1 cellular context compared by ENCODE assay signal in the genomic region with DNA sequence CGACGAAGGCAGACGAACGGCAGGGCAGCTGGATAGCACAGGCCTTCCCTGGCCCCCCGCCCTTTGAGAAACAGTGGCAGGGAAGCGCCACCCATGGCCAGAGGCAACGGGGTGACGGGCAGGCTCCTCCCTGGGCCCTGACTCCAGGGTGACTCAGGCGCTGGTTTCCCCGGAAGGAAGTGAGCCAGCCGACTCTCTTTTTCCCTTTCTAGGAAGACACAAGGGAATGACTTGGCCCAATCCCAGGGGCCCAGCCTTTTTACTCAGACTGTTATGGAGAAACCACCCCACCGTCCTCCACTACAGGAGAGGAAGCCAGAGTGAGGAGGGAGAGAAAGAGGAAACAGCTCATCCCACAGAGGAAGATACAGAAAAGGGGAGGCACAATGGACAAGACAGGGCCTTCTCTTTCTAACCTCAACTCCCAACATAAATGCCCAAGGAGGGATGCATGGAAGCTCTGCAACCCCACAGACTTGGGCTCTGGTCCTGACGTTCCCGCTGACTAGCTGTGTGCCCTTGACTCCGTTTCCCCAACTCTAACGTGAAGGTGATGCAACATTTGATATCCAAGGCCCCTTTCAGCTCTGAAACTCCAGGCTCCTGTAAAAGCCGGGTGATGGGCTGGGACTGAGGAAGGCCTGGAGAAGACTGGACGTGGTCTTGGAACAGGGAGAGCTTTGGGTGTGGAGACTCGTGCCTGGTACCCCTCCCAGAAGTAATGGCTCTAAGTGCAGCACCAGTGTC.
A peak's percentile ranks its signal among the peaks of the same experiment; 100 is the strongest.
TF ChIP-seq lines count a peak whose summit lies in the region.

No MANE protein-coding gene starts in this region.

TF ChIP-seq in K562, 482 proteins besides CTCF, POLR2A, EP300 and RAD21 (continued from another document and continues in another):
- TF ChIP-seq, protein P1, sequence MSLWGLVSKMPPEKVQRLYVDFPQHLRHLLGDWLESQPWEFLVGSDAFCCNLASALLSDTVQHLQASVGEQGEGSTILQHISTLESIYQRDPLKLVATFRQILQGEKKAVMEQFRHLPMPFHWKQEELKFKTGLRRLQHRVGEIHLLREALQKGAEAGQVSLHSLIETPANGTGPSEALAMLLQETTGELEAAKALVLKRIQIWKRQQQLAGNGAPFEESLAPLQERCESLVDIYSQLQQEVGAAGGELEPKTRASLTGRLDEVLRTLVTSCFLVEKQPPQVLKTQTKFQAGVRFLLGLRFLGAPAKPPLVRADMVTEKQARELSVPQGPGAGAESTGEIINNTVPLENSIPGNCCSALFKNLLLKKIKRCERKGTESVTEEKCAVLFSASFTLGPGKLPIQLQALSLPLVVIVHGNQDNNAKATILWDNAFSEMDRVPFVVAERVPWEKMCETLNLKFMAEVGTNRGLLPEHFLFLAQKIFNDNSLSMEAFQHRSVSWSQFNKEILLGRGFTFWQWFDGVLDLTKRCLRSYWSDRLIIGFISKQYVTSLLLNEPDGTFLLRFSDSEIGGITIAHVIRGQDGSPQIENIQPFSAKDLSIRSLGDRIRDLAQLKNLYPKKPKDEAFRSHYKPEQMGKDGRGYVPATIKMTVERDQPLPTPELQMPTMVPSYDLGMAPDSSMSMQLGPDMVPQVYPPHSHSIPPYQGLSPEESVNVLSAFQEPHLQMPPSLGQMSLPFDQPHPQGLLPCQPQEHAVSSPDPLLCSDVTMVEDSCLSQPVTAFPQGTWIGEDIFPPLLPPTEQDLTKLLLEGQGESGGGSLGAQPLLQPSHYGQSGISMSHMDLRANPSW (CRISPR knock-in tag; IDR thresholded peaks at IDR 0.05), result no peak
- TF ChIP-seq TAF9B (IDR thresholded peaks at IDR 0.05; ENCODE audit: partially characterized antibody), result no peak
- no peak for TF ChIP-seq TAL1 (IDR thresholded peaks at IDR 0.05)
- TF ChIP-seq ZNF23 (CRISPR knock-in tag; IDR thresholded peaks at IDR 0.05), result no peak
- no peak for TF ChIP-seq TOE1 (IDR thresholded peaks at IDR 0.05; ENCODE audit: borderline replicate concordance)
- no peak for TF ChIP-seq TOE1 (CRISPR knock-in tag; IDR thresholded peaks at IDR 0.05; ENCODE audit: borderline replicate concordance, low read depth)
- TF ChIP-seq ZNF41 (CRISPR knock-in tag; conservative IDR thresholded peaks at IDR 0.05), result no peak
- TF ChIP-seq, protein P2, sequence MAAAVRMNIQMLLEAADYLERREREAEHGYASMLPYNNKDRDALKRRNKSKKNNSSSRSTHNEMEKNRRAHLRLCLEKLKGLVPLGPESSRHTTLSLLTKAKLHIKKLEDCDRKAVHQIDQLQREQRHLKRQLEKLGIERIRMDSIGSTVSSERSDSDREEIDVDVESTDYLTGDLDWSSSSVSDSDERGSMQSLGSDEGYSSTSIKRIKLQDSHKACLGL (CRISPR knock-in tag; IDR thresholded peaks at IDR 0.05; ENCODE audit: borderline replicate concordance, poor library complexity, severe bottlenecking), result no peak
- TF ChIP-seq NFYB (IDR thresholded peaks at IDR 0.05; ENCODE audit: extremely low read depth, insufficient read length), result no peak
- peak; percentile 87; the same call in 1 of the 2 replicates for TF ChIP-seq ZNF24 (IDR thresholded peaks at IDR 0.05)
- TF ChIP-seq ETV6 (IDR thresholded peaks at IDR 0.05; ENCODE audit: borderline replicate concordance in 1 of 2, low read depth in 2 of 2, low read length in 1 of 2), result peak; percentile 54 to 71; a peak in 2 of 4 replicates
- no peak for TF ChIP-seq ETV6 (CRISPR knock-in tag; IDR thresholded peaks at IDR 0.05; ENCODE audit: borderline replicate concordance)
- TF ChIP-seq HIVEP1 (CRISPR knock-in tag; IDR thresholded peaks at IDR 0.05), result no peak
- TF ChIP-seq, protein P3, sequence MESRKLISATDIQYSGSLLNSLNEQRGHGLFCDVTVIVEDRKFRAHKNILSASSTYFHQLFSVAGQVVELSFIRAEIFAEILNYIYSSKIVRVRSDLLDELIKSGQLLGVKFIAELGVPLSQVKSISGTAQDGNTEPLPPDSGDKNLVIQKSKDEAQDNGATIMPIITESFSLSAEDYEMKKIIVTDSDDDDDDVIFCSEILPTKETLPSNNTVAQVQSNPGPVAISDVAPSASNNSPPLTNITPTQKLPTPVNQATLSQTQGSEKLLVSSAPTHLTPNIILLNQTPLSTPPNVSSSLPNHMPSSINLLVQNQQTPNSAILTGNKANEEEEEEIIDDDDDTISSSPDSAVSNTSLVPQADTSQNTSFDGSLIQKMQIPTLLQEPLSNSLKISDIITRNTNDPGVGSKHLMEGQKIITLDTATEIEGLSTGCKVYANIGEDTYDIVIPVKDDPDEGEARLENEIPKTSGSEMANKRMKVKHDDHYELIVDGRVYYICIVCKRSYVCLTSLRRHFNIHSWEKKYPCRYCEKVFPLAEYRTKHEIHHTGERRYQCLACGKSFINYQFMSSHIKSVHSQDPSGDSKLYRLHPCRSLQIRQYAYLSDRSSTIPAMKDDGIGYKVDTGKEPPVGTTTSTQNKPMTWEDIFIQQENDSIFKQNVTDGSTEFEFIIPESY (CRISPR knock-in tag; IDR thresholded peaks at IDR 0.05), result no peak
- TF ChIP-seq, protein P4, sequence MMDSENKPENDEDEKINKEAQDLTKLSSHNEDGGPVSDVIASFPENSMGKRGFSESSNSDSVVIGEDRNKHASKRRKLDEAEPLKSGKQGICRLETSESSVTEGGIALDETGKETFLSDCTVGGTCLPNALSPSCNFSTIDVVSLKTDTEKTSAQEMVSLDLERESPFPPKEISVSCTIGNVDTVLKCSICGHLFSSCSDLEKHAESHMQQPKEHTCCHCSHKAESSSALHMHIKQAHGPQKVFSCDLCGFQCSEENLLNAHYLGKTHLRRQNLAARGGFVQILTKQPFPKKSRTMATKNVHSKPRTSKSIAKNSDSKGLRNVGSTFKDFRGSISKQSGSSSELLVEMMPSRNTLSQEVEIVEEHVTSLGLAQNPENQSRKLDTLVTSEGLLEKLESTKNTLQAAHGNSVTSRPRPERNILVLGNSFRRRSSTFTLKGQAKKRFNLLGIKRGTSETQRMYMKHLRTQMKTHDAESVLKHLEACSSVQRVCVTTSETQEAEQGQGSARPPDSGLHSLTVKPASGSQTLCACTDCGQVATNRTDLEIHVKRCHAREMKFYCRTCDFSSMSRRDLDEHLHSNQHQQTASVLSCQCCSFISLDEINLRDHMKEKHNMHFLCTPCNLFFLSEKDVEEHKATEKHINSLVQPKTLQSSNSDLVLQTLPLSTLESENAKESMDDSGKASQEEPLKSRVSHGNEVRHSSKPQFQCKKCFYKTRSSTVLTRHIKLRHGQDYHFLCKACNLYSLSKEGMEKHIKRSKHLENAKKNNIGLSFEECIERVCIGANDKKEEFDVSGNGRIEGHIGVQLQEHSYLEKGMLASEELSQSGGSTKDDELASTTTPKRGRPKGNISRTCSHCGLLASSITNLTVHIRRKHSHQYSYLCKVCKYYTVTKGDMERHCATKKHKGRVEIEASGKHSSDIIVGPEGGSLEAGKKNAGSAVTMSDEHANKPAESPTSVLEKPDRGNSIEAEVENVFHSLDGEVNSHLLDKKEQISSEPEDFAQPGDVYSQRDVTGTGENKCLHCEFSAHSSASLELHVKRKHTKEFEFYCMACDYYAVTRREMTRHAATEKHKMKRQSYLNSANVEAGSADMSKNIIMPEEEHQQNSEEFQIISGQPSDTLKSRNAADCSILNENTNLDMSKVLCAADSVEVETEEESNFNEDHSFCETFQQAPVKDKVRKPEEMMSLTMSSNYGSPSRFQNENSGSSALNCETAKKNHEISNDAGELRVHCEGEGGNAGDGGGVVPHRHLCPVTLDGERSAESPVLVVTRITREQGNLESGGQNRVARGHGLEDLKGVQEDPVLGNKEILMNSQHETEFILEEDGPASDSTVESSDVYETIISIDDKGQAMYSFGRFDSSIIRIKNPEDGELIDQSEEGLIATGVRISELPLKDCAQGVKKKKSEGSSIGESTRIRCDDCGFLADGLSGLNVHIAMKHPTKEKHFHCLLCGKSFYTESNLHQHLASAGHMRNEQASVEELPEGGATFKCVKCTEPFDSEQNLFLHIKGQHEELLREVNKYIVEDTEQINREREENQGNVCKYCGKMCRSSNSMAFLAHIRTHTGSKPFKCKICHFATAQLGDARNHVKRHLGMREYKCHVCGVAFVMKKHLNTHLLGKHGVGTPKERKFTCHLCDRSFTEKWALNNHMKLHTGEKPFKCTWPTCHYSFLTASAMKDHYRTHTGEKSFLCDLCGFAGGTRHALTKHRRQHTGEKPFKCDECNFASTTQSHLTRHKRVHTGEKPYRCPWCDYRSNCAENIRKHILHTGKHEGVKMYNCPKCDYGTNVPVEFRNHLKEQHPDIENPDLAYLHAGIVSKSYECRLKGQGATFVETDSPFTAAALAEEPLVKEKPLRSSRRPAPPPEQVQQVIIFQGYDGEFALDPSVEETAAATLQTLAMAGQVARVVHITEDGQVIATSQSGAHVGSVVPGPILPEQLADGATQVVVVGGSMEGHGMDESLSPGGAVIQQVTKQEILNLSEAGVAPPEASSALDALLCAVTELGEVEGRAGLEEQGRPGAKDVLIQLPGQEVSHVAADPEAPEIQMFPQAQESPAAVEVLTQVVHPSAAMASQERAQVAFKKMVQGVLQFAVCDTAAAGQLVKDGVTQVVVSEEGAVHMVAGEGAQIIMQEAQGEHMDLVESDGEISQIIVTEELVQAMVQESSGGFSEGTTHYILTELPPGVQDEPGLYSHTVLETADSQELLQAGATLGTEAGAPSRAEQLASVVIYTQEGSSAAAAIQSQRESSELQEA (IDR thresholded peaks at IDR 0.05; ENCODE audit: low read depth), result no peak
- no peak for TF ChIP-seq POU5F1 (IDR thresholded peaks at IDR 0.05; ENCODE audit: borderline replicate concordance, low read depth, low read length, partially characterized antibody)
- TF ChIP-seq SRF (CRISPR knock-in tag; IDR thresholded peaks at IDR 0.05), result peak in 1 of 2 experiments; percentile 48; a peak in 1 of 4 replicates
- TF ChIP-seq, protein P5, sequence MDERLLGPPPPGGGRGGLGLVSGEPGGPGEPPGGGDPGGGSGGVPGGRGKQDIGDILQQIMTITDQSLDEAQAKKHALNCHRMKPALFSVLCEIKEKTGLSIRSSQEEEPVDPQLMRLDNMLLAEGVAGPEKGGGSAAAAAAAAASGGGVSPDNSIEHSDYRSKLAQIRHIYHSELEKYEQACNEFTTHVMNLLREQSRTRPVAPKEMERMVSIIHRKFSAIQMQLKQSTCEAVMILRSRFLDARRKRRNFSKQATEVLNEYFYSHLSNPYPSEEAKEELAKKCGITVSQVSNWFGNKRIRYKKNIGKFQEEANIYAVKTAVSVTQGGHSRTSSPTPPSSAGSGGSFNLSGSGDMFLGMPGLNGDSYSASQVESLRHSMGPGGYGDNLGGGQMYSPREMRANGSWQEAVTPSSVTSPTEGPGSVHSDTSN (CRISPR knock-in tag; IDR thresholded peaks at IDR 0.05; ENCODE audit: low read depth), result no peak
- TF ChIP-seq, protein P5 (tag; conservative IDR thresholded peaks at IDR 0.05; ENCODE audit: low read depth), result no peak
- TF ChIP-seq TAF15 (IDR thresholded peaks at IDR 0.05; ENCODE audit: low read depth, low read length), result no peak
- TF ChIP-seq, protein P6, sequence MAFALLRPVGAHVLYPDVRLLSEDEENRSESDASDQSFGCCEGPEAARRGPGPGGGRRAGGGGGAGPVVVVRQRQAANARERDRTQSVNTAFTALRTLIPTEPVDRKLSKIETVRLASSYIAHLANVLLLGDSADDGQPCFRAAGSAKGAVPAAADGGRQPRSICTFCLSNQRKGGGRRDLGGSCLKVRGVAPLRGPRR (CRISPR knock-in tag; IDR thresholded peaks at IDR 0.05), result no peak
- TF ChIP-seq, protein P7, sequence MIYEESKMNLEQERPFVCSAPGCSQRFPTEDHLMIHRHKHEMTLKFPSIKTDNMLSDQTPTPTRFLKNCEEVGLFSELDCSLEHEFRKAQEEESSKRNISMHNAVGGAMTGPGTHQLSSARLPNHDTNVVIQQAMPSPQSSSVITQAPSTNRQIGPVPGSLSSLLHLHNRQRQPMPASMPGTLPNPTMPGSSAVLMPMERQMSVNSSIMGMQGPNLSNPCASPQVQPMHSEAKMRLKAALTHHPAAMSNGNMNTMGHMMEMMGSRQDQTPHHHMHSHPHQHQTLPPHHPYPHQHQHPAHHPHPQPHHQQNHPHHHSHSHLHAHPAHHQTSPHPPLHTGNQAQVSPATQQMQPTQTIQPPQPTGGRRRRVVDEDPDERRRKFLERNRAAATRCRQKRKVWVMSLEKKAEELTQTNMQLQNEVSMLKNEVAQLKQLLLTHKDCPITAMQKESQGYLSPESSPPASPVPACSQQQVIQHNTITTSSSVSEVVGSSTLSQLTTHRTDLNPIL (CRISPR knock-in tag; IDR thresholded peaks at IDR 0.05), result no peak
- TF ChIP-seq, protein P8, sequence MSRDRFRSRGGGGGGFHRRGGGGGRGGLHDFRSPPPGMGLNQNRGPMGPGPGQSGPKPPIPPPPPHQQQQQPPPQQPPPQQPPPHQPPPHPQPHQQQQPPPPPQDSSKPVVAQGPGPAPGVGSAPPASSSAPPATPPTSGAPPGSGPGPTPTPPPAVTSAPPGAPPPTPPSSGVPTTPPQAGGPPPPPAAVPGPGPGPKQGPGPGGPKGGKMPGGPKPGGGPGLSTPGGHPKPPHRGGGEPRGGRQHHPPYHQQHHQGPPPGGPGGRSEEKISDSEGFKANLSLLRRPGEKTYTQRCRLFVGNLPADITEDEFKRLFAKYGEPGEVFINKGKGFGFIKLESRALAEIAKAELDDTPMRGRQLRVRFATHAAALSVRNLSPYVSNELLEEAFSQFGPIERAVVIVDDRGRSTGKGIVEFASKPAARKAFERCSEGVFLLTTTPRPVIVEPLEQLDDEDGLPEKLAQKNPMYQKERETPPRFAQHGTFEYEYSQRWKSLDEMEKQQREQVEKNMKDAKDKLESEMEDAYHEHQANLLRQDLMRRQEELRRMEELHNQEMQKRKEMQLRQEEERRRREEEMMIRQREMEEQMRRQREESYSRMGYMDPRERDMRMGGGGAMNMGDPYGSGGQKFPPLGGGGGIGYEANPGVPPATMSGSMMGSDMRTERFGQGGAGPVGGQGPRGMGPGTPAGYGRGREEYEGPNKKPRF (IDR thresholded peaks at IDR 0.05; ENCODE audit: low read depth, low read length), result no peak
- TF ChIP-seq MTA2 (IDR thresholded peaks at IDR 0.05; ENCODE audit: low read depth), result no peak
- no peak for TF ChIP-seq ZNF507 (tag; conservative IDR thresholded peaks at IDR 0.05)
- no peak for TF ChIP-seq GTF2E2 (tag; IDR thresholded peaks at IDR 0.05)
- no peak for TF ChIP-seq POLR3G (IDR thresholded peaks at IDR 0.05; ENCODE audit: extremely low read depth, insufficient read length, insufficient replicate concordance)
- no peak for TF ChIP-seq ZNF764 (CRISPR knock-in tag; IDR thresholded peaks at IDR 0.05; ENCODE audit: low read depth)
